In the genomic region with DNA sequence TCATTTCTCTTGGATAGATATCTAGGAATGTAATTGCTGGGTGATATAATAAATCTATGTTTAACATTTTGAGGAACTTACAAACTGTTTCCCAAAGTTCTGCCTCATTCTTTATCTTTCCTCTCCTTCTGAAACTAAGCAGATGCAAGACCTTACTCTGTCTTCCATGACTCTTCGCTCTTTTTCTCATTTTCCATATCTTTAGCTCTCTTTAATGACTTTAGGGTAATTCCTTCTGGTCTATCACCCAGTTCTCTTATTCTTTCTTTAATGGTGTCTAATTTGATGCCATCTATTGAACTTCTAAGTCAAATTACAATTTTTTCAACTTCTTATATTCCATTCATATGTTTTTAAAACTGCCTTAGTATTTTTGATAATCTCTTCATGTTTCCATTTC, we compare ENCODE assay signal across 3 cellular contexts.
TF ChIP-seq lines count a peak whose summit lies in the region.

No MANE protein-coding gene starts in this region.

TF ChIP-seq in SK-N-SH treated with all-trans-retinoic acid at 6 μM for 48 hours, 23 proteins besides CTCF, POLR2A, EP300 and RAD21 (continued from another document):
- TF ChIP-seq TSHZ2 (CRISPR knock-in tag; IDR thresholded peaks at IDR 0.05) (no peak), TOX (CRISPR knock-in tag; IDR thresholded peaks at IDR 0.05; ENCODE audit: borderline replicate concordance) (no peak), SNAI2 (CRISPR knock-in tag; IDR thresholded peaks at IDR 0.05) (no peak), ZFP30 (CRISPR knock-in tag; IDR thresholded peaks at IDR 0.05) (peak; percentile 98)
- TF ChIP-seq, protein P1, sequence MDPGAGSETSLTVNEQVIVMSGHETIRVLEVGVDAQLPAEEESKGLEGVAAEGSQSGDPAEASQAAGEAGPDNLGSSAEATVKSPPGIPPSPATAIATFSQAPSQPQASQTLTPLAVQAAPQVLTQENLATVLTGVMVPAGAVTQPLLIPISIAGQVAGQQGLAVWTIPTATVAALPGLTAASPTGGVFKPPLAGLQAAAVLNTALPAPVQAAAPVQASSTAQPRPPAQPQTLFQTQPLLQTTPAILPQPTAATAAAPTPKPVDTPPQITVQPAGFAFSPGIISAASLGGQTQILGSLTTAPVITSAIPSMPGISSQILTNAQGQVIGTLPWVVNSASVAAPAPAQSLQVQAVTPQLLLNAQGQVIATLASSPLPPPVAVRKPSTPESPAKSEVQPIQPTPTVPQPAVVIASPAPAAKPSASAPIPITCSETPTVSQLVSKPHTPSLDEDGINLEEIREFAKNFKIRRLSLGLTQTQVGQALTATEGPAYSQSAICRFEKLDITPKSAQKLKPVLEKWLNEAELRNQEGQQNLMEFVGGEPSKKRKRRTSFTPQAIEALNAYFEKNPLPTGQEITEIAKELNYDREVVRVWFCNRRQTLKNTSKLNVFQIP (CRISPR knock-in tag; IDR thresholded peaks at IDR 0.05; ENCODE audit: borderline replicate concordance, low read depth): no peak

TF ChIP-seq in SK-N-SH, 30 proteins besides CTCF, POLR2A, EP300 and RAD21 (continued from another document):
- TF ChIP-seq ELF1 (IDR thresholded peaks at IDR 0.05) (no peak), POLR2AphosphoS5 (IDR thresholded peaks at IDR 0.05; ENCODE audit: low read depth, low read length) (no peak)

TF ChIP-seq in HEK293, 187 proteins besides CTCF, POLR2A, EP300 and RAD21 (continued from another document):
- no peak for TF ChIP-seq ZNF132 (tag by site-specific recombination; IDR thresholded peaks at IDR 0.05; ENCODE audit: borderline replicate concordance)
- TF ChIP-seq TRIM28 (IDR thresholded peaks at IDR 0.05; ENCODE audit: borderline replicate concordance, low read length): peak; percentile 84; the same call in 1 of the 2 replicates
- no peak for TF ChIP-seq ZBTB17 (tag by site-specific recombination; IDR thresholded peaks at IDR 0.05)
- TF ChIP-seq ZNF10 (tag by site-specific recombination; IDR thresholded peaks at IDR 0.05): no peak
- TF ChIP-seq, protein P2, sequence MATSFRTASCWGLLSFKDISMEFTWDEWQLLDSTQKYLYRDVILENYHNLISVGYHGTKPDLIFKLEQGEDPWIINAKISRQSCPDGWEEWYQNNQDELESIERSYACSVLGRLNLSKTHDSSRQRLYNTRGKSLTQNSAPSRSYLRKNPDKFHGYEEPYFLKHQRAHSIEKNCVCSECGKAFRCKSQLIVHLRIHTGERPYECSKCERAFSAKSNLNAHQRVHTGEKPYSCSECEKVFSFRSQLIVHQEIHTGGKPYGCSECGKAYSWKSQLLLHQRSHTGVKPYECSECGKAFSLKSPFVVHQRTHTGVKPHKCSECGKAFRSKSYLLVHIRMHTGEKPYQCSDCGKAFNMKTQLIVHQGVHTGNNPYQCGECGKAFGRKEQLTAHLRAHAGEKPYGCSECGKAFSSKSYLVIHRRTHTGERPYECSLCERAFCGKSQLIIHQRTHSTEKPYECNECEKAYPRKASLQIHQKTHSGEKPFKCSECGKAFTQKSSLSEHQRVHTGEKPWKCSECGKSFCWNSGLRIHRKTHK (tag by site-specific recombination; IDR thresholded peaks at IDR 0.05): no peak
- no peak for TF ChIP-seq KLF9 (tag by site-specific recombination; IDR thresholded peaks at IDR 0.05; ENCODE audit: low read depth)
- TF ChIP-seq ZNF266 (tag by site-specific recombination; IDR thresholded peaks at IDR 0.05; ENCODE audit: low read depth): no peak
- no peak for TF ChIP-seq ZNF274 (IDR thresholded peaks at IDR 0.05; ENCODE audit: low read length)
- TF ChIP-seq ZNF274 (tag by site-specific recombination; IDR thresholded peaks at IDR 0.05; ENCODE audit: borderline replicate concordance): no peak
- peak; percentile 57 for TF ChIP-seq SETDB1 (IDR thresholded peaks at IDR 0.05; ENCODE audit: insufficient read length, low read length)
- TF ChIP-seq ZNF585B (tag by site-specific recombination; IDR thresholded peaks at IDR 0.05): no peak
- TF ChIP-seq ZNF830 (tag by site-specific recombination; IDR thresholded peaks at IDR 0.05; ENCODE audit: low read depth): no peak
- no peak for TF ChIP-seq ZNF138 (tag by site-specific recombination; IDR thresholded peaks at IDR 0.05; ENCODE audit: borderline replicate concordance)
- no peak for TF ChIP-seq KLF8 (tag by site-specific recombination; IDR thresholded peaks at IDR 0.05)
